ENCODE assay signal across 1 cellular context in the genomic region with DNA sequence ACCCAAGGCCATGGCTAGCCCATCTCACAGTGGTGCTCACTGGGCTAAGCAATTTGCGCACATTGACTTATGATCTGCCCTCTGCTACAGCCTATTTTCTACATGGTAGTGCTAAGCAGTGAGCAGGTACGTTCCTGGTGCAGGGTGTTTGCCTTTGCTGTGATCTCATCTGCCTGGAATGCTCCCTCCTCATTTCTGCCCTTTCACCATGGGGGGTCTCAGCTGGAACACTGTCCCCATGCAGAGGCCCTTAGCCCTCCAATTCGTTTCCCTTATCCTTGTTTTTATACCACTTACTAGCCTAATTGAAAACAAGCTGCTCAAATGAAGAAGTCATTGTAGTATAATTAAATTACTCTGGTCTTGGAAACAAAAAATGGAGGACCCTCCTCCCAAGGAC.
TF ChIP-seq lines count a peak whose summit lies in the region.

No MANE protein-coding gene starts in this region.

TF ChIP-seq in GM23338, 12 proteins besides CTCF, POLR2A, EP300 and RAD21 (continued from another document):
- TF ChIP-seq EZH2phosphoT487 (IDR thresholded peaks at IDR 0.05; ENCODE audit: unreplicated experiment) (no peak), CREB1 (CRISPR knock-in tag; IDR thresholded peaks at IDR 0.05; ENCODE audit: low read depth) (no peak), EZH2 (IDR thresholded peaks at IDR 0.05; ENCODE audit: low read depth, unreplicated experiment) (no peak), ZNF331 (CRISPR knock-in tag; IDR thresholded peaks at IDR 0.05; ENCODE audit: low read depth) (no peak), POLR2AphosphoS5 (IDR thresholded peaks at IDR 0.05; ENCODE audit: low read depth) (no peak; the same call in 1 of the 2 replicates), STAT1 (IDR thresholded peaks at IDR 0.05; ENCODE audit: unreplicated experiment) (no peak), ZNF114 (CRISPR knock-in tag; IDR thresholded peaks at IDR 0.05) (no peak), ZNF462 (CRISPR knock-in tag; IDR thresholded peaks at IDR 0.05) (no peak)
